In the genomic region with DNA sequence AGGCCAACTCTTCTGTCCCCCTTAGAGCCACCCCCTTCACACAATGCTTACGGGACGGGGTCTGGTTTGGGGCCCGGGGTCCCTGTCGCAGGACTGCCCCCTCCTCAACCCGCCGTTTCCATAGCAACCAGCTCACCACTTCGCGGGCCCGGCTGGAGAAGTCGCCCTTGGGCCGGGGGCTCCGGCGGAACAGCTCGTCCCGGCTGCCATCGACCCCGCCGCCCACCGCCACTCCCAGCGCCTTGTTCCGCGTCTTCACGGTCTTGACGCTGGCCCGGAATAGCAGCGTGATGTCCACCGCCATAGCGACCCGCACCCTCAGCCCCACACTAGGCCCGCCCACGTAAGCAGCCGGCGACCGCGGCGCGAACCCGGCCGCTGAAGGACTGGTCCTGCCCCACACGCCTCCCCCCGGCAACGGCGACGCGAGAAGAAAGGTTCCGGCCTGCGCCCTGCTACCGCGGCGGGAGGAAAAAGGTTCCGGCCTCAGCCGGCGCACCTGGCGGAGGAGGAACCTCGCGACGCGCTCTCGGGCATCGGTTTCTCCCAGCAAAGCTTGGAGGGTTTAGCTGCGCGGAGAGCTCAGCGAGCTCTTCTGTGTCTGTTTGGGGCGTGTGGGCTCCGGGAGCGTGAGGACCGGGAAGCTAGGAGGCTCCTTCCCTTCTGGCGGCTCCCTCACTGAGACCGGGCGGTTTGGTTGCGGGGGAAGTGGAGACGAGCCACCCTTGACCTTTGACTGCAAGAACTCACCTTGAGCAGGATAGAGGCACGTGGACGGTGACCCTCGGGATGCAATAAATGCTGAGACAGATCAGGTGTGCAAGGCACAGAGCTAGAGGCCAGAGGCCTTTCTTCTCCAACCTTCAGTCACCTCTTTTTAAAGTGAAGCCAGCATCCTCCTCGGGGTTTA, we compare ENCODE assay signal across 8 cellular contexts.
DNase-seq lines count a peak whose midpoint lies in the region; ATAC-seq and TF ChIP-seq lines count a peak whose summit lies in the region.

A gene (minus strand): TSS at position 388 of the 910 bp plus-strand sequence. CDS start 84 bp downstream, at position 304.

- TF ChIP-seq POLR2A in erythroblast (IDR thresholded peaks at IDR 0.05; ENCODE audit: low read length), result peak; percentile 73

- peak within 1 kb of the TSS; percentile 94 to 96 for H3K9ac ChIP-seq in mucosa of rectum (ENCODE audit: low read depth in 1 of 2, low read length in 2 of 2)

- no peaks in the 10 kb centered on the region for H3K36me3 ChIP-seq in mucosa of rectum (ENCODE audit: control insufficient read depth in 2 of 2, insufficient read depth in 2 of 2, low read length in 2 of 2)

- no peaks in the 10 kb centered on the region for H3K27me3 ChIP-seq in mucosa of rectum (ENCODE audit: control insufficient read depth in 2 of 2, insufficient read depth in 2 of 2, low read length in 2 of 2)

- no peaks in the 10 kb centered on the region for H3K9me3 ChIP-seq in mucosa of rectum (ENCODE audit: control insufficient read depth in 2 of 2, low read length in 2 of 2)

- H3K4me3 ChIP-seq in mucosa of rectum (ENCODE audit: low read length in 2 of 2), result peak within 1 kb of the TSS; percentile 78 to 95

- ATAC-seq in GM21526 (IDR thresholded peaks at IDR 0.05; ENCODE audit: low FRiP score, unreplicated experiment), result peak; percentile 81

- peaks cover 15 to 20% of the 10 kb centered on the region in 2 donors for H3K4me1 ChIP-seq in mucosa of rectum (ENCODE audit: control insufficient read depth in 2 of 2, insufficient read depth in 2 of 2, low read length in 2 of 2)

- H3K27ac ChIP-seq in mucosa of rectum (ENCODE audit: low read depth in 2 of 2, low read length in 2 of 2), result peak within 1 kb of the TSS; percentile 89 to 92

- DNase-seq in DMS153 (lab: John Stamatoyannopoulos, UW) (peak; percentile 7), HuH-7.5 (ENCODE audit: low spot score) (peak; percentile 68), OCI-M1 (lab: John Stamatoyannopoulos, UW) (peak; percentile 86), erythroblast (lab: John Stamatoyannopoulos, UW) (peak; percentile 93 to 96)
- peak; percentile 93 for DNase-seq in activated T-cell treated with anti-CD3 and anti-CD28 coated beads, Interleukin-2, amount 50 U/mL, for 1 hour
- peak; percentile 80 to 81 for DNase-seq in stimulated activated CD8-positive, alpha-beta memory T cell treated with anti-CD3 and anti-CD28 coated beads, Interleukin-7, amount 100 ng/mL, for 1 hour (ENCODE audit: low read depth in 2 of 2)

Comparison
In these comparisons a context has a peak if more than half of its experiments do, and no peak if none do; other contexts are left out.
1. Peak in every context shown above with its lines: DNase-seq, ATAC-seq, H3K4me3 ChIP-seq and H3K27ac ChIP-seq.
2. DNase-seq: peak in every context shown above with its lines; median percentile 94 in erythroblast; 93 in activated T-cell treated with anti-CD3 and anti-CD28 coated beads, Interleukin-2, amount 50 U/mL, for 1 hour; 86 in OCI-M1; 80 in stimulated activated CD8-positive, alpha-beta memory T cell treated with anti-CD3 and anti-CD28 coated beads, Interleukin-7, amount 100 ng/mL, for 1 hour; 68 in HuH-7.5; 7 in DMS153.